Comparison of ENCODE assay signal across 1 cellular context in the genomic region with DNA sequence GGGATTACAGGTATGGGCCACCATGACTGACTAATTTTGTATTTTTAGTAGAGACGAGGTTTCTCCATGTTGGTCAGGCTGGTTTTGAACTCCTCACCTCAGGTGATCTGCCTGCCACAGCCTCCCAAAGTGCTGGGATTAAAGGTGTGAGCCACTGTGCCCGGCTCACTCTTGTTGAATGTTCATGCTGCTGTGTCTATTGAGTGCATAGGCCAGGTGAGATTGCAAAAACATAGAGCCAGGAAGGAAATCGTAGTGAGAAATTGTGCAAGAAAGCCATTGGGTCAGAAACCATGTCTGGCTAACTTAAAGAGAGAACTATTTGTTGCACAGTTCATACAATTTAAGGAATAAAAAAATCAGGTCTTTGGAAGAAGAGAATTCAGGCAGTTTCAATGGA.
TF ChIP-seq lines count a peak whose summit lies in the region.

No MANE protein-coding gene starts in this region.

TF ChIP-seq in HepG2, 621 proteins besides CTCF, POLR2A, EP300 and RAD21 (continued from another document and continues in another):
- TF ChIP-seq, protein P1, sequence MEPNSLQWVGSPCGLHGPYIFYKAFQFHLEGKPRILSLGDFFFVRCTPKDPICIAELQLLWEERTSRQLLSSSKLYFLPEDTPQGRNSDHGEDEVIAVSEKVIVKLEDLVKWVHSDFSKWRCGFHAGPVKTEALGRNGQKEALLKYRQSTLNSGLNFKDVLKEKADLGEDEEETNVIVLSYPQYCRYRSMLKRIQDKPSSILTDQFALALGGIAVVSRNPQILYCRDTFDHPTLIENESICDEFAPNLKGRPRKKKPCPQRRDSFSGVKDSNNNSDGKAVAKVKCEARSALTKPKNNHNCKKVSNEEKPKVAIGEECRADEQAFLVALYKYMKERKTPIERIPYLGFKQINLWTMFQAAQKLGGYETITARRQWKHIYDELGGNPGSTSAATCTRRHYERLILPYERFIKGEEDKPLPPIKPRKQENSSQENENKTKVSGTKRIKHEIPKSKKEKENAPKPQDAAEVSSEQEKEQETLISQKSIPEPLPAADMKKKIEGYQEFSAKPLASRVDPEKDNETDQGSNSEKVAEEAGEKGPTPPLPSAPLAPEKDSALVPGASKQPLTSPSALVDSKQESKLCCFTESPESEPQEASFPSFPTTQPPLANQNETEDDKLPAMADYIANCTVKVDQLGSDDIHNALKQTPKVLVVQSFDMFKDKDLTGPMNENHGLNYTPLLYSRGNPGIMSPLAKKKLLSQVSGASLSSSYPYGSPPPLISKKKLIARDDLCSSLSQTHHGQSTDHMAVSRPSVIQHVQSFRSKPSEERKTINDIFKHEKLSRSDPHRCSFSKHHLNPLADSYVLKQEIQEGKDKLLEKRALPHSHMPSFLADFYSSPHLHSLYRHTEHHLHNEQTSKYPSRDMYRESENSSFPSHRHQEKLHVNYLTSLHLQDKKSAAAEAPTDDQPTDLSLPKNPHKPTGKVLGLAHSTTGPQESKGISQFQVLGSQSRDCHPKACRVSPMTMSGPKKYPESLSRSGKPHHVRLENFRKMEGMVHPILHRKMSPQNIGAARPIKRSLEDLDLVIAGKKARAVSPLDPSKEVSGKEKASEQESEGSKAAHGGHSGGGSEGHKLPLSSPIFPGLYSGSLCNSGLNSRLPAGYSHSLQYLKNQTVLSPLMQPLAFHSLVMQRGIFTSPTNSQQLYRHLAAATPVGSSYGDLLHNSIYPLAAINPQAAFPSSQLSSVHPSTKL (CRISPR knock-in tag; IDR thresholded peaks at IDR 0.05): peak; percentile 70
- TF ChIP-seq DMAP1 (CRISPR knock-in tag; IDR thresholded peaks at IDR 0.05): no peak
- TF ChIP-seq, protein P2, sequence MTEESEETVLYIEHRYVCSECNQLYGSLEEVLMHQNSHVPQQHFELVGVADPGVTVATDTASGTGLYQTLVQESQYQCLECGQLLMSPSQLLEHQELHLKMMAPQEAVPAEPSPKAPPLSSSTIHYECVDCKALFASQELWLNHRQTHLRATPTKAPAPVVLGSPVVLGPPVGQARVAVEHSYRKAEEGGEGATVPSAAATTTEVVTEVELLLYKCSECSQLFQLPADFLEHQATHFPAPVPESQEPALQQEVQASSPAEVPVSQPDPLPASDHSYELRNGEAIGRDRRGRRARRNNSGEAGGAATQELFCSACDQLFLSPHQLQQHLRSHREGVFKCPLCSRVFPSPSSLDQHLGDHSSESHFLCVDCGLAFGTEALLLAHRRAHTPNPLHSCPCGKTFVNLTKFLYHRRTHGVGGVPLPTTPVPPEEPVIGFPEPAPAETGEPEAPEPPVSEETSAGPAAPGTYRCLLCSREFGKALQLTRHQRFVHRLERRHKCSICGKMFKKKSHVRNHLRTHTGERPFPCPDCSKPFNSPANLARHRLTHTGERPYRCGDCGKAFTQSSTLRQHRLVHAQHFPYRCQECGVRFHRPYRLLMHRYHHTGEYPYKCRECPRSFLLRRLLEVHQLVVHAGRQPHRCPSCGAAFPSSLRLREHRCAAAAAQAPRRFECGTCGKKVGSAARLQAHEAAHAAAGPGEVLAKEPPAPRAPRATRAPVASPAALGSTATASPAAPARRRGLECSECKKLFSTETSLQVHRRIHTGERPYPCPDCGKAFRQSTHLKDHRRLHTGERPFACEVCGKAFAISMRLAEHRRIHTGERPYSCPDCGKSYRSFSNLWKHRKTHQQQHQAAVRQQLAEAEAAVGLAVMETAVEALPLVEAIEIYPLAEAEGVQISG (CRISPR knock-in tag; IDR thresholded peaks at IDR 0.05): peak; percentile 36; the same call in 1 of the 2 replicates
- TF ChIP-seq, protein P3, sequence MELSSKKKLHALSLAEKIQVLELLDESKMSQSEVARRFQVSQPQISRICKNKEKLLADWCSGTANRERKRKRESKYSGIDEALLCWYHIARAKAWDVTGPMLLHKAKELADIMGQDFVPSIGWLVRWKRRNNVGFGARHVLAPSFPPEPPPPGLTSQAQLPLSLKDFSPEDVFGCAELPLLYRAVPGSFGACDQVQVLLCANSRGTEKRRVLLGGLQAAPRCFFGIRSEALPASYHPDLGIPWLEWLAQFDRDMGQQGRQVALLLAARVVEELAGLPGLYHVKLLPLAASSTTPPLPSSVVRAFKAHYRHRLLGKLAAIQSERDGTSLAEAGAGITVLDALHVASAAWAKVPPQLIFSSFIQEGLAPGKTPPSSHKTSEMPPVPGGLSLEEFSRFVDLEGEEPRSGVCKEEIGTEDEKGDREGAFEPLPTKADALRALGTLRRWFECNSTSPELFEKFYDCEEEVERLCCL (CRISPR knock-in tag; IDR thresholded peaks at IDR 0.05; ENCODE audit: borderline replicate concordance): no peak
- TF ChIP-seq ZMYM4 (CRISPR knock-in tag; IDR thresholded peaks at IDR 0.05): 0 out of 2 replicates have a peak, but pooled peaks have one; percentile 16
- TF ChIP-seq, protein P4, sequence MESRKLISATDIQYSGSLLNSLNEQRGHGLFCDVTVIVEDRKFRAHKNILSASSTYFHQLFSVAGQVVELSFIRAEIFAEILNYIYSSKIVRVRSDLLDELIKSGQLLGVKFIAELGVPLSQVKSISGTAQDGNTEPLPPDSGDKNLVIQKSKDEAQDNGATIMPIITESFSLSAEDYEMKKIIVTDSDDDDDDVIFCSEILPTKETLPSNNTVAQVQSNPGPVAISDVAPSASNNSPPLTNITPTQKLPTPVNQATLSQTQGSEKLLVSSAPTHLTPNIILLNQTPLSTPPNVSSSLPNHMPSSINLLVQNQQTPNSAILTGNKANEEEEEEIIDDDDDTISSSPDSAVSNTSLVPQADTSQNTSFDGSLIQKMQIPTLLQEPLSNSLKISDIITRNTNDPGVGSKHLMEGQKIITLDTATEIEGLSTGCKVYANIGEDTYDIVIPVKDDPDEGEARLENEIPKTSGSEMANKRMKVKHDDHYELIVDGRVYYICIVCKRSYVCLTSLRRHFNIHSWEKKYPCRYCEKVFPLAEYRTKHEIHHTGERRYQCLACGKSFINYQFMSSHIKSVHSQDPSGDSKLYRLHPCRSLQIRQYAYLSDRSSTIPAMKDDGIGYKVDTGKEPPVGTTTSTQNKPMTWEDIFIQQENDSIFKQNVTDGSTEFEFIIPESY (CRISPR knock-in tag; IDR thresholded peaks at IDR 0.05): 0 out of 2 replicates have a peak, but pooled peaks have one; percentile 2
- TF ChIP-seq FOXJ3 (CRISPR knock-in tag; IDR thresholded peaks at IDR 0.05; ENCODE audit: borderline replicate concordance): 0 out of 2 replicates have a peak, but pooled peaks have one; percentile 31
- no peak for TF ChIP-seq ZNF496 (CRISPR knock-in tag; IDR thresholded peaks at IDR 0.05; ENCODE audit: insufficient replicate concordance)
- peak; percentile 38; the same call in 1 of the 2 replicates for TF ChIP-seq EHMT2 (IDR thresholded peaks at IDR 0.05; ENCODE audit: borderline replicate concordance, low read depth, low read length)
- TF ChIP-seq RFXANK (CRISPR knock-in tag; IDR thresholded peaks at IDR 0.05): no peak
- no peak for TF ChIP-seq PHF20 (CRISPR knock-in tag; IDR thresholded peaks at IDR 0.05)
- peak; percentile 40; the same call in 1 of the 2 replicates for TF ChIP-seq HMG20A (CRISPR knock-in tag; IDR thresholded peaks at IDR 0.05; ENCODE audit: borderline replicate concordance)
- TF ChIP-seq, protein P5, sequence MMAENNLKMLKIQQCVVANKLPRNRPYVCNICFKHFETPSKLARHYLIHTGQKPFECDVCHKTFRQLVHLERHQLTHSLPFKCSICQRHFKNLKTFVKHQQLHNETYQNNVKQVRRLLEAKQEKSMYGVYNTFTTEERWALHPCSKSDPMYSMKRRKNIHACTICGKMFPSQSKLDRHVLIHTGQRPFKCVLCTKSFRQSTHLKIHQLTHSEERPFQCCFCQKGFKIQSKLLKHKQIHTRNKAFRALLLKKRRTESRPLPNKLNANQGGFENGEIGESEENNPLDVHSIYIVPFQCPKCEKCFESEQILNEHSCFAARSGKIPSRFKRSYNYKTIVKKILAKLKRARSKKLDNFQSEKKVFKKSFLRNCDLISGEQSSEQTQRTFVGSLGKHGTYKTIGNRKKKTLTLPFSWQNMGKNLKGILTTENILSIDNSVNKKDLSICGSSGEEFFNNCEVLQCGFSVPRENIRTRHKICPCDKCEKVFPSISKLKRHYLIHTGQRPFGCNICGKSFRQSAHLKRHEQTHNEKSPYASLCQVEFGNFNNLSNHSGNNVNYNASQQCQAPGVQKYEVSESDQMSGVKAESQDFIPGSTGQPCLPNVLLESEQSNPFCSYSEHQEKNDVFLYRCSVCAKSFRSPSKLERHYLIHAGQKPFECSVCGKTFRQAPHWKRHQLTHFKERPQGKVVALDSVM (CRISPR knock-in tag; IDR thresholded peaks at IDR 0.05): no peak
- peak; percentile 58; the same call in 1 of the 2 replicates for TF ChIP-seq NFKBIZ (CRISPR knock-in tag; IDR thresholded peaks at IDR 0.05)
- TF ChIP-seq, protein P6, sequence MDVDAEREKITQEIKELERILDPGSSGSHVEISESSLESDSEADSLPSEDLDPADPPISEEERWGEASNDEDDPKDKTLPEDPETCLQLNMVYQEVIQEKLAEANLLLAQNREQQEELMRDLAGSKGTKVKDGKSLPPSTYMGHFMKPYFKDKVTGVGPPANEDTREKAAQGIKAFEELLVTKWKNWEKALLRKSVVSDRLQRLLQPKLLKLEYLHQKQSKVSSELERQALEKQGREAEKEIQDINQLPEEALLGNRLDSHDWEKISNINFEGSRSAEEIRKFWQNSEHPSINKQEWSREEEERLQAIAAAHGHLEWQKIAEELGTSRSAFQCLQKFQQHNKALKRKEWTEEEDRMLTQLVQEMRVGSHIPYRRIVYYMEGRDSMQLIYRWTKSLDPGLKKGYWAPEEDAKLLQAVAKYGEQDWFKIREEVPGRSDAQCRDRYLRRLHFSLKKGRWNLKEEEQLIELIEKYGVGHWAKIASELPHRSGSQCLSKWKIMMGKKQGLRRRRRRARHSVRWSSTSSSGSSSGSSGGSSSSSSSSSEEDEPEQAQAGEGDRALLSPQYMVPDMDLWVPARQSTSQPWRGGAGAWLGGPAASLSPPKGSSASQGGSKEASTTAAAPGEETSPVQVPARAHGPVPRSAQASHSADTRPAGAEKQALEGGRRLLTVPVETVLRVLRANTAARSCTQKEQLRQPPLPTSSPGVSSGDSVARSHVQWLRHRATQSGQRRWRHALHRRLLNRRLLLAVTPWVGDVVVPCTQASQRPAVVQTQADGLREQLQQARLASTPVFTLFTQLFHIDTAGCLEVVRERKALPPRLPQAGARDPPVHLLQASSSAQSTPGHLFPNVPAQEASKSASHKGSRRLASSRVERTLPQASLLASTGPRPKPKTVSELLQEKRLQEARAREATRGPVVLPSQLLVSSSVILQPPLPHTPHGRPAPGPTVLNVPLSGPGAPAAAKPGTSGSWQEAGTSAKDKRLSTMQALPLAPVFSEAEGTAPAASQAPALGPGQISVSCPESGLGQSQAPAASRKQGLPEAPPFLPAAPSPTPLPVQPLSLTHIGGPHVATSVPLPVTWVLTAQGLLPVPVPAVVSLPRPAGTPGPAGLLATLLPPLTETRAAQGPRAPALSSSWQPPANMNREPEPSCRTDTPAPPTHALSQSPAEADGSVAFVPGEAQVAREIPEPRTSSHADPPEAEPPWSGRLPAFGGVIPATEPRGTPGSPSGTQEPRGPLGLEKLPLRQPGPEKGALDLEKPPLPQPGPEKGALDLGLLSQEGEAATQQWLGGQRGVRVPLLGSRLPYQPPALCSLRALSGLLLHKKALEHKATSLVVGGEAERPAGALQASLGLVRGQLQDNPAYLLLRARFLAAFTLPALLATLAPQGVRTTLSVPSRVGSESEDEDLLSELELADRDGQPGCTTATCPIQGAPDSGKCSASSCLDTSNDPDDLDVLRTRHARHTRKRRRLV (CRISPR knock-in tag; IDR thresholded peaks at IDR 0.05): no peak
- TF ChIP-seq HNRNPLL (IDR thresholded peaks at IDR 0.05; ENCODE audit: low read depth, low read length, poor library complexity, severe bottlenecking): no peak
- TF ChIP-seq HMG20B (CRISPR knock-in tag; conservative IDR thresholded peaks at IDR 0.05): no peak
- TF ChIP-seq NR2C2 (CRISPR knock-in tag; IDR thresholded peaks at IDR 0.05; ENCODE audit: borderline replicate concordance): 0 out of 2 replicates have a peak, but pooled peaks have one; percentile 31
- TF ChIP-seq, protein P7, sequence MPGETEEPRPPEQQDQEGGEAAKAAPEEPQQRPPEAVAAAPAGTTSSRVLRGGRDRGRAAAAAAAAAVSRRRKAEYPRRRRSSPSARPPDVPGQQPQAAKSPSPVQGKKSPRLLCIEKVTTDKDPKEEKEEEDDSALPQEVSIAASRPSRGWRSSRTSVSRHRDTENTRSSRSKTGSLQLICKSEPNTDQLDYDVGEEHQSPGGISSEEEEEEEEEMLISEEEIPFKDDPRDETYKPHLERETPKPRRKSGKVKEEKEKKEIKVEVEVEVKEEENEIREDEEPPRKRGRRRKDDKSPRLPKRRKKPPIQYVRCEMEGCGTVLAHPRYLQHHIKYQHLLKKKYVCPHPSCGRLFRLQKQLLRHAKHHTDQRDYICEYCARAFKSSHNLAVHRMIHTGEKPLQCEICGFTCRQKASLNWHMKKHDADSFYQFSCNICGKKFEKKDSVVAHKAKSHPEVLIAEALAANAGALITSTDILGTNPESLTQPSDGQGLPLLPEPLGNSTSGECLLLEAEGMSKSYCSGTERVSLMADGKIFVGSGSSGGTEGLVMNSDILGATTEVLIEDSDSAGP (CRISPR knock-in tag; IDR thresholded peaks at IDR 0.05; ENCODE audit: borderline replicate concordance): no peak
- TF ChIP-seq, protein P8, sequence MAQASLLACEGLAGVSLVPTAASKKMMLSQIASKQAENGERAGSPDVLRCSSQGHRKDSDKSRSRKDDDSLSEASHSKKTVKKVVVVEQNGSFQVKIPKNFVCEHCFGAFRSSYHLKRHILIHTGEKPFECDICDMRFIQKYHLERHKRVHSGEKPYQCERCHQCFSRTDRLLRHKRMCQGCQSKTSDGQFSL (CRISPR knock-in tag; IDR thresholded peaks at IDR 0.05): 0 out of 2 replicates have a peak, but pooled peaks have one; percentile 69
- peak; percentile 69; the same call in 1 of the 2 replicates for TF ChIP-seq FOXK1 (CRISPR knock-in tag; IDR thresholded peaks at IDR 0.05; ENCODE audit: borderline replicate concordance, low read depth)
- TF ChIP-seq ZNF768 (CRISPR knock-in tag; IDR thresholded peaks at IDR 0.05): no peak
- TF ChIP-seq NFIB (CRISPR knock-in tag; IDR thresholded peaks at IDR 0.05; ENCODE audit: borderline replicate concordance): no peak
- TF ChIP-seq PAX8 (CRISPR knock-in tag; IDR thresholded peaks at IDR 0.05; ENCODE audit: borderline replicate concordance): no peak
- TF ChIP-seq ETV5 (CRISPR knock-in tag; IDR thresholded peaks at IDR 0.05; ENCODE audit: borderline replicate concordance): peak; percentile 76
- TF ChIP-seq ZNF12 (CRISPR knock-in tag; IDR thresholded peaks at IDR 0.05): 0 out of 2 replicates have a peak, but pooled peaks have one; percentile 33
- TF ChIP-seq SOX13 (IDR thresholded peaks at IDR 0.05): no peak
- peak in 1 of 2 experiments; percentile 45; a peak in 2 of 4 replicates for TF ChIP-seq SOX13 (CRISPR knock-in tag; conservative IDR thresholded peaks at IDR 0.05 in 1 of 2, IDR thresholded peaks at IDR 0.05 in 1 of 2)
- TF ChIP-seq ZMYM2 (CRISPR knock-in tag; IDR thresholded peaks at IDR 0.05): peak; percentile 68; the same call in 1 of the 2 replicates
- peak; percentile 41; the same call in 1 of the 2 replicates for TF ChIP-seq GABPB1 (CRISPR knock-in tag; IDR thresholded peaks at IDR 0.05)
- TF ChIP-seq, protein P9, sequence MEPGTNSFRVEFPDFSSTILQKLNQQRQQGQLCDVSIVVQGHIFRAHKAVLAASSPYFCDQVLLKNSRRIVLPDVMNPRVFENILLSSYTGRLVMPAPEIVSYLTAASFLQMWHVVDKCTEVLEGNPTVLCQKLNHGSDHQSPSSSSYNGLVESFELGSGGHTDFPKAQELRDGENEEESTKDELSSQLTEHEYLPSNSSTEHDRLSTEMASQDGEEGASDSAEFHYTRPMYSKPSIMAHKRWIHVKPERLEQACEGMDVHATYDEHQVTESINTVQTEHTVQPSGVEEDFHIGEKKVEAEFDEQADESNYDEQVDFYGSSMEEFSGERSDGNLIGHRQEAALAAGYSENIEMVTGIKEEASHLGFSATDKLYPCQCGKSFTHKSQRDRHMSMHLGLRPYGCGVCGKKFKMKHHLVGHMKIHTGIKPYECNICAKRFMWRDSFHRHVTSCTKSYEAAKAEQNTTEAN (CRISPR knock-in tag; conservative IDR thresholded peaks at IDR 0.05): peak; percentile 95
- no peak for TF ChIP-seq CAMTA2 (CRISPR knock-in tag; IDR thresholded peaks at IDR 0.05; ENCODE audit: borderline replicate concordance)
- TF ChIP-seq SKI (IDR thresholded peaks at IDR 0.05; ENCODE audit: partially characterized antibody): peak; percentile 28
- no peak for TF ChIP-seq ZNF558 (CRISPR knock-in tag; IDR thresholded peaks at IDR 0.05; ENCODE audit: borderline replicate concordance)
